In genomic region chr13:77599351-77599750, GRCh38 we compare ENCODE assay signal across 27 cellular contexts.
A peak's percentile ranks its signal among the peaks of the same experiment; 100 is the strongest.
DNase-seq lines count a peak whose midpoint lies in the region; TF ChIP-seq lines count a peak whose summit lies in the region.
"Had no signal": no experiment of that assay in that cellular context is flagged by ENCODE, and none has a peak within 500 bp of the region (broad histone marks: within the 10 kb centered on the region; RNA-seq: fewer than 3 reads in every experiment).

No MANE protein-coding gene starts in this region.

- no peaks in the 10 kb centered on the region for H3K36me3 Mint-ChIP-seq in brain
- H3K36me3 Mint-ChIP-seq: activated naive CD4-positive, alpha-beta T cell treated with anti-CD3 and anti-CD28 coated beads, Interleukin-2, amount 50 U/mL, for 24 hours; naive thymus-derived CD8-positive, alpha-beta T cell had no signal

- in situ Hi-C loops in G401 (cut with HindIII; ENCODE audit: low sequenced_read_pairs) = no loop called here

- peak overlapping the region in 1 of 5 experiments; percentile 36 for H3K4me3 Mint-ChIP-seq in brain
- H3K4me3 Mint-ChIP-seq: activated naive CD4-positive, alpha-beta T cell treated with anti-CD3 and anti-CD28 coated beads, Interleukin-2, amount 50 U/mL, for 24 hours; naive thymus-derived CD8-positive, alpha-beta T cell had no signal

- peaks cover 0 to 2% (median 0%) of the 10 kb centered on the region in 5 experiments for H3K9me3 Mint-ChIP-seq in brain
- H3K9me3 Mint-ChIP-seq: activated naive CD4-positive, alpha-beta T cell treated with anti-CD3 and anti-CD28 coated beads, Interleukin-2, amount 50 U/mL, for 24 hours; activated T-helper 2 cell treated with anti-CD3 and anti-CD28 coated beads, Interferon-gamma antibody, Interleukin-2, Interleukin-4, amounts not matched to agents 10 μg/mL and 5 μg/mL and 100 μg/mL, durations not matched to agents 14 hours and 24 hours and 36 hours; naive thymus-derived CD8-positive, alpha-beta T cell had no signal

- peaks cover 2% of the 10 kb centered on the region for H3K27me3 Mint-ChIP-seq in brain

- DNase-seq in G401 (ENCODE audit: low spot score) = peak; percentile 97
- DNase-seq in NCI-H446 (lab: John Stamatoyannopoulos, UW) = peak; percentile 2 to 65
- peak; percentile 7 for DNase-seq in renal cortical epithelial cell (ENCODE audit: low read depth)
- DNase-seq in SIG-M5 treated with dmso at 0.1 percent for 504 hours (lab: John Stamatoyannopoulos, UW; ENCODE audit: unreplicated experiment) = no peak
- DNase-seq in OCI-M1 (lab: John Stamatoyannopoulos, UW) = no peak
- no peak for DNase-seq in inferior parietal cortex (ENCODE audit: extremely low spot score)
- DNase-seq: activated CD4-positive, alpha-beta T cell treated with anti-CD3 and anti-CD28 coated beads for 48 hours; activated CD8-positive, alpha-beta memory T cell treated with anti-CD3 and anti-CD28 coated beads for 24 hours; activated T-cell treated with anti-CD3 and anti-CD28 coated beads for 4 hours; amygdala; cortex of kidney; foreskin fibroblast; KG1; MG63; naive thymus-derived CD8-positive, alpha-beta T cell; NCI-H1417; NCI-H2107; NCI-H526 treated with DMSO at 0.1 percent for 48 hours; nucleus accumbens; sigmoid colon; SJCRH30; stimulated activated CD4-positive, alpha-beta T cell treated with anti-CD3 and anti-CD28 coated beads, Interleukin-4, amount 100 ng/mL, for 24 hours; T1000; transverse colon had no signal

- H3K4me1 Mint-ChIP-seq in brain = peaks cover 59% of the 10 kb centered on the region
- H3K4me1 Mint-ChIP-seq: activated naive CD4-positive, alpha-beta T cell treated with anti-CD3 and anti-CD28 coated beads, Interleukin-2, amount 50 U/mL, for 24 hours; naive thymus-derived CD8-positive, alpha-beta T cell had no signal

- TF ChIP-seq CTCF in brain (conservative IDR thresholded peaks at IDR 0.05) = no peak

- peak overlapping the region in 4 of 5 experiments; percentile 74 to 89 (median 76) for H3K27ac Mint-ChIP-seq in brain
- H3K27ac Mint-ChIP-seq: activated naive CD4-positive, alpha-beta T cell treated with anti-CD3 and anti-CD28 coated beads, Interleukin-2, amount 50 U/mL, for 24 hours; activated T-helper 2 cell treated with anti-CD3 and anti-CD28 coated beads, Interferon-gamma antibody, Interleukin-2, Interleukin-4, amounts not matched to agents 10 μg/mL and 5 μg/mL and 100 μg/mL, durations not matched to agents 14 hours and 24 hours and 36 hours; naive thymus-derived CD8-positive, alpha-beta T cell had no signal

Comparison
In these comparisons a context has a peak if more than half of its experiments do, and no peak if none do; other contexts are left out.
1. DNase-seq: peak in G401 (single experiment), NCI-H446 (2 of 2) and renal cortical epithelial cell (single experiment); none in SIG-M5 treated with dmso at 0.1 percent for 504 hours (single experiment), OCI-M1 (single experiment) and inferior parietal cortex (single experiment).